In the genomic region with DNA sequence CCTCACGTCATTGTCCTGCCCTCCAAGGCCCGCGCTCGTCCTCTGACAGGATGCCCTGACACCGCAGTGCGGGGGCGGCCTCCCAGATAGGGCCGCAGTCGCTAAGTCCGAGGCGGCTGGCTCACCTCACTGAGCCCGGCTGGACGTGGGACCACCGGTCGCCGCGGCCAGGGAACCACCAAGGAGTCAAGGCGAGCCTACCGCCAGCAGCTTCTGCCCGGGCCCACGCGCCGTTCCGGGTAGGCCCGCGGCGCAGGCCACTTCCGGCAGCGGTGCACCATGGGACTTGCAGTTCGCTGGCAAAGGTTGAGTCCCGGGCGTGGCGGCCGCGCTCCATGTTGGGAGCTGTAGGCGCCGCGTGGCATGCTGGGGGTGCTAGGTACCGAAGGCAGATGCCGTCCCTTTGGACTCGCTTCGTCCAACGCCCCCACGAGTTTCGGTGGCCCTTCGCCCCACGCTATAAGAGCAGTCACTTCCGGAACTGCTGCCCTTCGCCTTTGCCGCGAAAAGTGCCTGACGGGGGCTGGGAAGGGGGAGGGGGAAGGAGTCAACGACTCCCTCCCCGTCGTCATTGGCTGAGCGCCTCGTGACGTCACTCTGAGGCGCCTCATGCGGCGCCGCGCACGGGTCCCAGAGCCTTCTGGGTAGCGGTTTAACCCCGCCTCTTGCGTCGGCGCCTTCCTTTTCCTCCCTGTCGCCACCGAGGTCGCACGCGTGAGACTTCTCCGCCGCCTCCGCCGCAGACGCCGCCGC, we compare ENCODE assay signal across 1 cellular context.
TF ChIP-seq lines count a peak whose summit lies in the region.

Gene RPLP2, plus strand, starts transcription at position 681 of the 753 bp plus-strand sequence. CDS start 268 bp downstream, outside the sequence.

TF ChIP-seq in HepG2, 621 proteins besides CTCF, POLR2A, EP300 and RAD21 (continued from another document and continues in another):
- TF ChIP-seq PRDM10 (CRISPR knock-in tag; IDR thresholded peaks at IDR 0.05; ENCODE audit: low read depth) (peak; percentile 40; the same call in 1 of the 2 replicates), GABPB1 (CRISPR knock-in tag; IDR thresholded peaks at IDR 0.05) (peak; percentile 99), TAF1 (CRISPR knock-in tag; IDR thresholded peaks at IDR 0.05) (peak; percentile 91), ONECUT2 (CRISPR knock-in tag; IDR thresholded peaks at IDR 0.05) (no peak), RBAK (CRISPR knock-in tag; IDR thresholded peaks at IDR 0.05) (no peak), CBX1 (IDR thresholded peaks at IDR 0.05; ENCODE audit: low read depth) (peak; percentile 60), ZNF572 (CRISPR knock-in tag; IDR thresholded peaks at IDR 0.05) (no peak), HNRNPLL (IDR thresholded peaks at IDR 0.05; ENCODE audit: low read depth, low read length, poor library complexity, severe bottlenecking) (peak; percentile 64), SETDB1 (CRISPR knock-in tag; IDR thresholded peaks at IDR 0.05; ENCODE audit: borderline replicate concordance) (no peak), NCOA1 (CRISPR knock-in tag; IDR thresholded peaks at IDR 0.05) (no peak), HHEX (CRISPR knock-in tag; IDR thresholded peaks at IDR 0.05) (no peak), SP4 (CRISPR knock-in tag; IDR thresholded peaks at IDR 0.05) (peak; percentile 93), U2AF1 (optimal IDR thresholded peaks at IDR 0.05; ENCODE audit: low read depth, low read length) (peak; percentile 21), GMEB2 (CRISPR knock-in tag; IDR thresholded peaks at IDR 0.05; ENCODE audit: low read depth) (peak; percentile 87), NR3C1 (CRISPR knock-in tag; IDR thresholded peaks at IDR 0.05) (no peak), USF2 (IDR thresholded peaks at IDR 0.05; ENCODE audit: low read depth, low read length) (0 out of 2 replicates have a peak, but pooled peaks have one; percentile 5), USF2 (CRISPR knock-in tag; IDR thresholded peaks at IDR 0.05; ENCODE audit: borderline replicate concordance) (no peak; the same call in 1 of the 2 replicates), ZNF607 (CRISPR knock-in tag; IDR thresholded peaks at IDR 0.05; ENCODE audit: borderline replicate concordance) (peak; percentile 79), MBNL3 (CRISPR knock-in tag; conservative IDR thresholded peaks at IDR 0.05) (no peak), ZNF672 (CRISPR knock-in tag; IDR thresholded peaks at IDR 0.05) (no peak), ZNF652 (CRISPR knock-in tag; IDR thresholded peaks at IDR 0.05; ENCODE audit: borderline replicate concordance, low read depth) (no peak), ZBTB1 (CRISPR knock-in tag; IDR thresholded peaks at IDR 0.05; ENCODE audit: borderline replicate concordance) (no peak), BATF2 (CRISPR knock-in tag; IDR thresholded peaks at IDR 0.05) (peak; percentile 54; the same call in 1 of the 2 replicates), ZFP90 (CRISPR knock-in tag; IDR thresholded peaks at IDR 0.05; ENCODE audit: borderline replicate concordance) (peak; percentile 12; the same call in 1 of the 2 replicates), RBM22 (optimal IDR thresholded peaks at IDR 0.05; ENCODE audit: low read length) (peak; percentile 68), XRCC5 (optimal IDR thresholded peaks at IDR 0.05; ENCODE audit: low read length) (peak; percentile 72), ZNF552 (CRISPR knock-in tag; IDR thresholded peaks at IDR 0.05; ENCODE audit: borderline replicate concordance) (peak; percentile 78), GATA4 (IDR thresholded peaks at IDR 0.05; ENCODE audit: borderline replicate concordance, low read depth) (no peak), FOXO1 (CRISPR knock-in tag; IDR thresholded peaks at IDR 0.05) (peak; percentile 37; the same call in 1 of the 2 replicates), MTF2 (CRISPR knock-in tag; IDR thresholded peaks at IDR 0.05; ENCODE audit: borderline replicate concordance) (no peak), KLF11 (CRISPR knock-in tag; IDR thresholded peaks at IDR 0.05) (no peak), FOXA1 (IDR thresholded peaks at IDR 0.05) (no peak), FOXA1 (CRISPR knock-in tag; IDR thresholded peaks at IDR 0.05) (no peak; the same call in 1 of the 2 replicates), CBX2 (IDR thresholded peaks at IDR 0.05; ENCODE audit: low read depth, low read length) (no peak), CBX2 (CRISPR knock-in tag; IDR thresholded peaks at IDR 0.05; ENCODE audit: low read depth) (no peak)
- TF ChIP-seq, protein P1, sequence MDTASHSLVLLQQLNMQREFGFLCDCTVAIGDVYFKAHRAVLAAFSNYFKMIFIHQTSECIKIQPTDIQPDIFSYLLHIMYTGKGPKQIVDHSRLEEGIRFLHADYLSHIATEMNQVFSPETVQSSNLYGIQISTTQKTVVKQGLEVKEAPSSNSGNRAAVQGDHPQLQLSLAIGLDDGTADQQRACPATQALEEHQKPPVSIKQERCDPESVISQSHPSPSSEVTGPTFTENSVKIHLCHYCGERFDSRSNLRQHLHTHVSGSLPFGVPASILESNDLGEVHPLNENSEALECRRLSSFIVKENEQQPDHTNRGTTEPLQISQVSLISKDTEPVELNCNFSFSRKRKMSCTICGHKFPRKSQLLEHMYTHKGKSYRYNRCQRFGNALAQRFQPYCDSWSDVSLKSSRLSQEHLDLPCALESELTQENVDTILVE (CRISPR knock-in tag; IDR thresholded peaks at IDR 0.05) = 0 out of 2 replicates have a peak, but pooled peaks have one; percentile 15
- TF ChIP-seq, protein P2, sequence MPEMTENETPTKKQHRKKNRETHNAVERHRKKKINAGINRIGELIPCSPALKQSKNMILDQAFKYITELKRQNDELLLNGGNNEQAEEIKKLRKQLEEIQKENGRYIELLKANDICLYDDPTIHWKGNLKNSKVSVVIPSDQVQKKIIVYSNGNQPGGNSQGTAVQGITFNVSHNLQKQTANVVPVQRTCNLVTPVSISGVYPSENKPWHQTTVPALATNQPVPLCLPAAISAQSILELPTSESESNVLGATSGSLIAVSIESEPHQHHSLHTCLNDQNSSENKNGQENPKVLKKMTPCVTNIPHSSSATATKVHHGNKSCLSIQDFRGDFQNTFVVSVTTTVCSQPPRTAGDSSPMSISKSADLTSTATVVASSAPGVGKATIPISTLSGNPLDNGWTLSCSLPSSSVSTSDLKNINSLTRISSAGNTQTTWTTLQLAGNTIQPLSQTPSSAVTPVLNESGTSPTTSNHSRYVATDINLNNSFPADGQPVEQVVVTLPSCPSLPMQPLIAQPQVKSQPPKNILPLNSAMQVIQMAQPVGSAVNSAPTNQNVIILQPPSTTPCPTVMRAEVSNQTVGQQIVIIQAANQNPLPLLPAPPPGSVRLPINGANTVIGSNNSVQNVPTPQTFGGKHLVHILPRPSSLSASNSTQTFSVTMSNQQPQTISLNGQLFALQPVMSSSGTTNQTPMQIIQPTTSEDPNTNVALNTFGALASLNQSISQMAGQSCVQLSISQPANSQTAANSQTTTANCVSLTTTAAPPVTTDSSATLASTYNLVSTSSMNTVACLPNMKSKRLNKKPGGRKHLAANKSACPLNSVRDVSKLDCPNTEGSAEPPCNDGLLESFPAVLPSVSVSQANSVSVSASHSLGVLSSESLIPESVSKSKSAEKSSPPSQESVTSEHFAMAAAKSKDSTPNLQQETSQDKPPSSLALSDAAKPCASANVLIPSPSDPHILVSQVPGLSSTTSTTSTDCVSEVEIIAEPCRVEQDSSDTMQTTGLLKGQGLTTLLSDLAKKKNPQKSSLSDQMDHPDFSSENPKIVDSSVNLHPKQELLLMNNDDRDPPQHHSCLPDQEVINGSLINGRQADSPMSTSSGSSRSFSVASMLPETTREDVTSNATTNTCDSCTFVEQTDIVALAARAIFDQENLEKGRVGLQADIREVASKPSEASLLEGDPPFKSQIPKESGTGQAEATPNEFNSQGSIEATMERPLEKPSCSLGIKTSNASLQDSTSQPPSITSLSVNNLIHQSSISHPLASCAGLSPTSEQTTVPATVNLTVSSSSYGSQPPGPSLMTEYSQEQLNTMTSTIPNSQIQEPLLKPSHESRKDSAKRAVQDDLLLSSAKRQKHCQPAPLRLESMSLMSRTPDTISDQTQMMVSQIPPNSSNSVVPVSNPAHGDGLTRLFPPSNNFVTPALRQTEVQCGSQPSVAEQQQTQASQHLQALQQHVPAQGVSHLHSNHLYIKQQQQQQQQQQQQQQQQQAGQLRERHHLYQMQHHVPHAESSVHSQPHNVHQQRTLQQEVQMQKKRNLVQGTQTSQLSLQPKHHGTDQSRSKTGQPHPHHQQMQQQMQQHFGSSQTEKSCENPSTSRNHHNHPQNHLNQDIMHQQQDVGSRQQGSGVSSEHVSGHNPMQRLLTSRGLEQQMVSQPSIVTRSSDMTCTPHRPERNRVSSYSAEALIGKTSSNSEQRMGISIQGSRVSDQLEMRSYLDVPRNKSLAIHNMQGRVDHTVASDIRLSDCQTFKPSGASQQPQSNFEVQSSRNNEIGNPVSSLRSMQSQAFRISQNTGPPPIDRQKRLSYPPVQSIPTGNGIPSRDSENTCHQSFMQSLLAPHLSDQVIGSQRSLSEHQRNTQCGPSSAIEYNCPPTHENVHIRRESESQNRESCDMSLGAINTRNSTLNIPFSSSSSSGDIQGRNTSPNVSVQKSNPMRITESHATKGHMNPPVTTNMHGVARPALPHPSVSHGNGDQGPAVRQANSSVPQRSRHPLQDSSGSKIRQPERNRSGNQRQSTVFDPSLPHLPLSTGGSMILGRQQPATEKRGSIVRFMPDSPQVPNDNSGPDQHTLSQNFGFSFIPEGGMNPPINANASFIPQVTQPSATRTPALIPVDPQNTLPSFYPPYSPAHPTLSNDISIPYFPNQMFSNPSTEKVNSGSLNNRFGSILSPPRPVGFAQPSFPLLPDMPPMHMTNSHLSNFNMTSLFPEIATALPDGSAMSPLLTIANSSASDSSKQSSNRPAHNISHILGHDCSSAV (CRISPR knock-in tag; IDR thresholded peaks at IDR 0.05; ENCODE audit: borderline replicate concordance) = no peak
